23 cellular contexts compared by ENCODE assay signal in the genomic region with DNA sequence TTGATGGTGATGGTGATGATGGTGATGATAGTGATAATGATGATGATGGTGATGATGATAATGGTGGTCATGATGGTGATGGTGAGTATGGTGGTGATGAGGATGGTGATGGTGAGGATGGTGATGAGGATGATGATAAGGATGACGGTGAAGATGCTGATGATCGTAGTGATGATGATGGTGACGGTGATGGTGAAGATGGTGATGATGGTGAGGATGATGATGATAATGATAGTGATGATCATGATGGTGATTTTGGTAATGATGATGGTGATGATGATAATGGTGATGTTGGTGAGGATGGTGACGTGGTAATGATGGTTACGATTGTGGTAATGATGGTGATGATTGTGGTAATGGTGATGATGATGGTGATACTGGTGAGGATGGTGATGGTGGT. TPM values are rescaled to one million over a fixed set of nuclear protein-coding genes. Genes with fewer than 3 reads are reported as not detected.
"Had no signal": no experiment of that assay in that cellular context is flagged by ENCODE, and none has a peak within 500 bp of the region (broad histone marks: within the 10 kb centered on the region; RNA-seq: fewer than 3 reads in every experiment).

No MANE protein-coding gene starts in this region.

- H3K27ac Mint-ChIP-seq: IgD-negative memory B cell, T-cell had no signal

- ATAC-seq: T-cell had no signal

- H3K9ac ChIP-seq: SK-N-SH had no signal

- H3K27me3 Mint-ChIP-seq: IgD-negative memory B cell, T-cell had no signal

- H3K4me3 Mint-ChIP-seq: IgD-negative memory B cell, T-cell had no signal

- H3K9me3 Mint-ChIP-seq: IgD-negative memory B cell, T-cell had no signal

- DNase-seq: KBM-7, MV-4-11, NCI-H1048, NCI-H1105, NCI-H1417, NCI-H146, NCI-H1694 treated with DMSO at 0.1 percent for 48 hours, NCI-H1930, NCI-H2081, NCI-H2107, NCI-H226, NCI-H446, NCI-H510A, NCI-H524 treated with DMSO at 0.1 percent for 48 hours, NCI-H69, NCI-H774, SHP77, SK-N-SH, SW 1271, T-cell had no signal

- H3K36me3 Mint-ChIP-seq: IgD-negative memory B cell, T-cell had no signal

- H3K9me3 ChIP-seq: SK-N-SH had no signal

- H3K4me1 Mint-ChIP-seq: IgD-negative memory B cell, T-cell had no signal

- H3K4me2 ChIP-seq: SK-N-SH had no signal

RNA-seq across cellular contexts. Expression of a gene that starts 14.7 kb away (rescaled TPM):
- total RNA-seq: HT-29, LHCN-M2 had no signal
